Comparison of ENCODE assay signal across 8 cellular contexts in the genomic region with DNA sequence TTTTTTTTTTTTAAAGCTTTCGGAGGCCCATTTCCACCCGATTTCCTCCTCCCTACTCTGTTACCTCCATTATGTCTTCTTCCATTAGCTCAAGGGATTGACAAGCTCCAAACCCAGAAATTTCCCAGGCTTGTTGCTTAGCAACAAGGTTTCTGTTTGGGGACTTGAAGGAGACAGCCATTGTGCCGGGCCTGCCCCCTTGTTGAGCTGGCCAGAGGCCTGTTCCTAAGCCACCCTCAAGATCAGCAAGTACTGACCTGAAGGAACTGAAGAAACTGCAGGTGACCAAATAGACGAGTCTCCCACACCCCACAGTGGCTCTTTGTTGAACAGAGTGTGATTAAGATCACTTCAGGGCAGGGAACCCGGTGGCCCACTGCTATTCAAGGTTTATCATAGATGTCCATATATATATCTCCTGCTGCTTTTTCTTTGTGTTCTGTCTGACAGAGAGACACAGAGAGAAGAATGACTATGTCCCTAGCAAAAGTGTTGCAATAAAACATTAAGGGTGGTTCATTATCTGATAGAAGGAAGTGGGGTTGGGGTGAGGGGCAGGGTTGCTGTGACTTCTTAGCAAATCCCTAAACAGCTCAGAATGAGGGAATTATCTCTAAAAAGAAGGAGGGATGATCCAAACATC.
DNase-seq lines count a peak whose midpoint lies in the region; ATAC-seq and TF ChIP-seq lines count a peak whose summit lies in the region.

No MANE protein-coding gene starts in this region.

- DNase-seq in Calu3 (peak; percentile 20), NCI-H2227 treated with DMSO at 0.1 percent for 48 hours (lab: John Stamatoyannopoulos, UW) (peak; percentile 72), cerebellar cortex (ENCODE audit: low spot score) (peak; percentile 57), ovary (no peak), dedifferentiated amniotic fluid mesenchymal stem cell (ENCODE audit: extremely low spot score) (no peak)
- DNase-seq in naive thymus-derived CD8-positive, alpha-beta T cell: no peak
- DNase-seq in stimulated activated CD4-positive, alpha-beta T cell treated with anti-CD3 and anti-CD28 coated beads, Interleukin-15, amount 100 ng/mL, for 24 hours: no peak
- DNase-seq in stimulated activated CD4-positive, alpha-beta T cell treated with anti-CD3 and anti-CD28 coated beads, Interleukin-2, amount 100 ng/mL, for 24 hours: no peak

- CTCF ChIA-PET in Calu3 (lab: Charles Lee): no interaction called here

- no peaks in the 10 kb centered on the region for H3K36me3 Mint-ChIP-seq in Calu3 (ENCODE audit: insufficient read depth, unreplicated experiment)
- H3K36me3 Mint-ChIP-seq in naive thymus-derived CD8-positive, alpha-beta T cell: peaks cover 6 to 42% (median 32%) of the 10 kb centered on the region in 3 donors

- no peak overlapping the region for H3K4me3 ChIP-seq in ovary

- H3K4me3 Mint-ChIP-seq in Calu3 (ENCODE audit: low read depth, unreplicated experiment): no peak overlapping the region
- H3K4me3 Mint-ChIP-seq in naive thymus-derived CD8-positive, alpha-beta T cell: peak overlapping the region in 1 of 10 donors; percentile 20

- no peak overlapping the region for H3K27ac ChIP-seq in ovary

- H3K4me1 Mint-ChIP-seq in Calu3 (ENCODE audit: low read depth, unreplicated experiment): peaks cover 32% of the 10 kb centered on the region
- H3K4me1 Mint-ChIP-seq in naive thymus-derived CD8-positive, alpha-beta T cell: peaks cover 19 to 70% (median 48%) of the 10 kb centered on the region in 4 donors

- no peaks in the 10 kb centered on the region for H3K9me3 ChIP-seq in ovary

- ATAC-seq in naive thymus-derived CD8-positive, alpha-beta T cell: no peak

- no peaks in the 10 kb centered on the region for H3K27me3 ChIP-seq in ovary

- no peak for TF ChIP-seq EP300 in ovary (IDR thresholded peaks at IDR 0.05)

- intact Hi-C loops in Calu3 (cut with micrococcal nuclease; ENCODE audit: unreplicated experiment): loop anchor here (5.0 kb wide), 1 partner anchor 36 kb away; no protein-coding TSS in a partner anchor
- intact Hi-C loops in ovary (cut with DNase I): no loop called here

- POLR2A ChIA-PET in naive thymus-derived CD8-positive, alpha-beta T cell (lab: Charles Lee): no interaction called here

- WGBS in ovary, 3 donors: 67 to 84% (median 70%) methylated on average over 5 of the region's 5 CpGs

- H3K4me1 ChIP-seq in ovary (ENCODE audit: insufficient read depth): peaks cover 4% of the 10 kb centered on the region

- BruUV-seq in Calu3 (replicated peaks; lab: Mats Ljungman, UMichigan): no TSS peak

- TF ChIP-seq CTCF in Calu3 (IDR thresholded peaks at IDR 0.05; ENCODE audit: unreplicated experiment): no peak
- no peak for TF ChIP-seq CTCF in ovary (IDR thresholded peaks at IDR 0.05)

- no peaks in the 10 kb centered on the region for H3K36me3 ChIP-seq in ovary

- H3K9me3 Mint-ChIP-seq in Calu3 (ENCODE audit: low read depth, unreplicated experiment): peaks cover 7% of the 10 kb centered on the region
- peaks cover 0 to 5% (median 0%) of the 10 kb centered on the region in 9 donors for H3K9me3 Mint-ChIP-seq in naive thymus-derived CD8-positive, alpha-beta T cell

- TF ChIP-seq POLR2A in ovary (IDR thresholded peaks at IDR 0.05): no peak

- no peaks in the 10 kb centered on the region for H3K27me3 Mint-ChIP-seq in Calu3 (ENCODE audit: unreplicated experiment)
- H3K27me3 Mint-ChIP-seq in naive thymus-derived CD8-positive, alpha-beta T cell: no peaks in the 10 kb centered on the region

- H3K27ac Mint-ChIP-seq in Calu3 (ENCODE audit: unreplicated experiment): no peak overlapping the region
- H3K27ac Mint-ChIP-seq in naive thymus-derived CD8-positive, alpha-beta T cell: peak overlapping the region in 8 of 10 donors; percentile 1 to 80 (median 50)

Comparison
In these comparisons a context has a peak if more than half of its experiments do, and no peak if none do; other contexts are left out.
1. DNase-seq: peak in Calu3 (single experiment), NCI-H2227 treated with DMSO at 0.1 percent for 48 hours (single experiment) and cerebellar cortex (single experiment); none in naive thymus-derived CD8-positive, alpha-beta T cell (0 of 10), stimulated activated CD4-positive, alpha-beta T cell treated with anti-CD3 and anti-CD28 coated beads, Interleukin-15, amount 100 ng/mL, for 24 hours (single experiment), ovary (0 of 5), dedifferentiated amniotic fluid mesenchymal stem cell (single experiment) and stimulated activated CD4-positive, alpha-beta T cell treated with anti-CD3 and anti-CD28 coated beads, Interleukin-2, amount 100 ng/mL, for 24 hours (0 of 2).